8 cellular contexts compared by ENCODE assay signal in the genomic region with DNA sequence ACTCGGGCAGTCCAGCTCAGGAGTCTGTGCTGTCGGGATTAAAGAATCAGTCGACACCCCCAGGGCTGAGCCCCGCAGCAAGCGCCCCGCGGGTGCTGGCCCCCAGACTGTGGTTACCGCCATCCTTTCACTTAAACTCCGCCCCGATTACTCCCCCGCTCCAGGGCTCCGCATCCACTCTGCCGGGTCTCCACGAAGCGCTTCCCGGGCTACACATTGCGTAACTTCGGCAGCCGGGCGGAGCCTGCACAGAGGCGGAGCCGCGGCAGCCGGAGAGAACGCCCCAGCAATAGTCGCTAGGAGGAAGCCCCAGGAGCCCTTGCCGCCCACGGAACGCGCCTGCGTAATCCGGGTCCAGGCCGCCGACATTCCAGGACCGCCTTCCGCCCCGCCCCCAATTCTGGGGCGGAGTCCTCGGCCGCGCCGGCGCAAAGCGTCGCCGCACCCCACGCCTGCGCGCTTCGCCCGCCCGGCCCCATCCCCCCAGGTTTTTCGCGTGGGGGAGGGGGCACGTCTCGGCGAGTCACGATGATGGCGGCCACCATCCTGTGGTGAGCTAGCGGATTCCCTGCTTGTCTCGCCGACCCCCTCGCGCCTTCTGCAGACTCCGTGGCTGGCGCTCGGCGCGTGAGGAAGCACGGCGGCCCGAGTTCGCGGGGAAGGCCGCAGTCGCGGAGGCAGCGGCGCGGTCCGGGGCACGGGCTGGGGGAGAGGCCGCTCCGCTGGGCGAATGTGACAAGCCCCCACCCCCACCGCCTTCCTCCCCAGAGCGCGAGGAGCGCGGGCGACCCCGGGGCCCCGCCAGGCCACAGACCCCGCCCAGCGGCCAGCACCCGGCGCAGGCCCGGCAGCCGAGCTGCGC. TPM values are rescaled to one million over a fixed set of nuclear protein-coding genes. Genes with fewer than 3 reads are reported as not detected.
A peak's percentile ranks its signal among the peaks of the same experiment; 100 is the strongest.
DNase-seq lines count a peak whose midpoint lies in the region; ATAC-seq and TF ChIP-seq lines count a peak whose summit lies in the region.

Gene RAD23B (plus strand): TSS at position 521 of the 862 bp plus-strand sequence. CDS start 351 bp downstream, outside the sequence.

- peak; percentile 94 to 96 for TF ChIP-seq POLR2A in tibial nerve (IDR thresholded peaks at IDR 0.05)

- H3K27me3 ChIP-seq in parathyroid adenoma (ENCODE audit: control insufficient read depth, insufficient read depth, low read length) = no peaks in the 10 kb centered on the region
- no peaks in the 10 kb centered on the region for H3K27me3 ChIP-seq in tibial nerve

- peak; percentile 99 for DNase-seq in GM12865 (ENCODE audit: low read depth)
- DNase-seq in NCI-H1417 treated with DMSO at 0.1 percent for 48 hours (lab: John Stamatoyannopoulos, UW) = peak; percentile 88
- DNase-seq in SW480 (ENCODE audit: low spot score) = peak; percentile 97
- peak; percentile 99 for DNase-seq in activated naive CD8-positive, alpha-beta T cell treated with anti-CD3 and anti-CD28 coated beads, Interleukin-2, amount 50 U/mL, for 24 hours
- peak; percentile 99 for DNase-seq in Right ventricle myocardium superior
- DNase-seq in tibial nerve (ENCODE audit: low spot score in 2 of 2) = peak; percentile 94 to 95

- WGBS in tibial nerve, 2 donors = 0 to 1% methylated on average over 23 to 34 of the region's 100 CpGs

- H3K36me3 ChIP-seq in parathyroid adenoma (ENCODE audit: control insufficient read depth, insufficient read depth, low read length) = no peaks in the 10 kb centered on the region
- H3K36me3 ChIP-seq in tibial nerve = no peaks in the 10 kb centered on the region

- peak within 1 kb of the TSS; percentile 86 for H3K27ac ChIP-seq in parathyroid adenoma
- peak within 1 kb of the TSS; percentile 98 to 100 (median 99) for H3K27ac ChIP-seq in tibial nerve

- peak within 1 kb of the TSS; percentile 94 for H3K27ac Mint-ChIP-seq in activated naive CD8-positive, alpha-beta T cell treated with anti-CD3 and anti-CD28 coated beads, Interleukin-2, amount 50 U/mL, for 24 hours

- H3K27me3 Mint-ChIP-seq in activated naive CD8-positive, alpha-beta T cell treated with anti-CD3 and anti-CD28 coated beads, Interleukin-2, amount 50 U/mL, for 24 hours = no peaks in the 10 kb centered on the region

- H3K9me3 ChIP-seq in parathyroid adenoma (ENCODE audit: control insufficient read depth, low read length) (no peaks in the 10 kb centered on the region), tibial nerve (no peaks in the 10 kb centered on the region)

- H3K4me3 ChIP-seq in GM12865 (ENCODE audit: low read depth, low read length) = peak within 1 kb of the TSS; percentile 65
- H3K4me3 ChIP-seq in parathyroid adenoma (ENCODE audit: low read depth, low read length) = peak within 1 kb of the TSS; percentile 62
- peak within 1 kb of the TSS; percentile 77 to 97 (median 94) for H3K4me3 ChIP-seq in tibial nerve

- peaks cover 19% of the 10 kb centered on the region for H3K79me2 ChIP-seq in parathyroid adenoma

- peak within 1 kb of the TSS; percentile 28 for H3K9ac ChIP-seq in parathyroid adenoma

- peak within 1 kb of the TSS; percentile 92 for H3K4me3 Mint-ChIP-seq in activated naive CD8-positive, alpha-beta T cell treated with anti-CD3 and anti-CD28 coated beads, Interleukin-2, amount 50 U/mL, for 24 hours

- H3K9me3 Mint-ChIP-seq in activated naive CD8-positive, alpha-beta T cell treated with anti-CD3 and anti-CD28 coated beads, Interleukin-2, amount 50 U/mL, for 24 hours = no peaks in the 10 kb centered on the region

- TF ChIP-seq EP300 in tibial nerve (IDR thresholded peaks at IDR 0.05) = peak; percentile 91 to 98

- H3K4me2 ChIP-seq in parathyroid adenoma (ENCODE audit: low read length) = peak within 1 kb of the TSS; percentile 80

- TF ChIP-seq CTCF in GM12865 (IDR thresholded peaks at IDR 0.05; ENCODE audit: insufficient read depth, low read depth, low read length, missing control alignments) = no peak
- no peak for TF ChIP-seq CTCF in parathyroid adenoma (IDR thresholded peaks at IDR 0.05)
- peak in 1 of 5 experiments; percentile 26 for TF ChIP-seq CTCF in tibial nerve (IDR thresholded peaks at IDR 0.05)

- peaks cover 16% of the 10 kb centered on the region for H3K36me3 Mint-ChIP-seq in activated naive CD8-positive, alpha-beta T cell treated with anti-CD3 and anti-CD28 coated beads, Interleukin-2, amount 50 U/mL, for 24 hours (ENCODE audit: low read depth)

- peaks cover 4% of the 10 kb centered on the region for H3K4me1 ChIP-seq in parathyroid adenoma
- H3K4me1 ChIP-seq in tibial nerve = peaks cover 3 to 39% (median 16%) of the 10 kb centered on the region in 4 donors

- ATAC-seq in HG02763 (IDR thresholded peaks at IDR 0.05; ENCODE audit: unreplicated experiment) (peak; percentile 80), Right ventricle myocardium superior (ENCODE audit: poor library complexity) (peak; percentile 99)
- ATAC-seq in activated naive CD8-positive, alpha-beta T cell treated with anti-CD3 and anti-CD28 coated beads, Interleukin-2, amount 50 U/mL, for 24 hours = peak; percentile 93

- H2AFZ ChIP-seq in parathyroid adenoma = peak within 1 kb of the TSS; percentile 84

- intact Hi-C loops in Right ventricle myocardium superior (cut with DNase I) = no loop called here

- peaks cover 61% of the 10 kb centered on the region for H3K4me1 Mint-ChIP-seq in activated naive CD8-positive, alpha-beta T cell treated with anti-CD3 and anti-CD28 coated beads, Interleukin-2, amount 50 U/mL, for 24 hours

RNA-seq across cellular contexts. Expression of gene RAD23B, which starts in this region (rescaled TPM):
- total RNA-seq in Right ventricle myocardium superior = 91.8 TPM
- total RNA-seq in tibial nerve = 10 to 100 TPM; 87.3 to 98.6 (median 93.1) TPM

Comparison
In these comparisons a context has a peak if more than half of its experiments do, and no peak if none do; other contexts are left out.
1. Peak in every context shown above with its lines: DNase-seq, ATAC-seq, H3K4me3 ChIP-seq and H3K27ac ChIP-seq.